ENCODE assay signal across 30 cellular contexts in genomic region chr9:106581973-106582372, GRCh38.
"Had no signal": no experiment of that assay in that cellular context is flagged by ENCODE, and none has a peak within 500 bp of the region (broad histone marks: within the 10 kb centered on the region; RNA-seq: fewer than 3 reads in every experiment).

No MANE protein-coding gene starts in this region.

- H3K4me3 ChIP-seq: ovary, psoas muscle, right lobe of liver, sigmoid colon, stomach, suprapubic skin, testis, tibial artery, transverse colon, upper lobe of right lung, uterus had no signal

- FAIRE-seq: small intestine had no signal

- H2AFZ ChIP-seq: parathyroid adenoma had no signal

- H3K79me2 ChIP-seq: parathyroid adenoma had no signal

- ATAC-seq: naive thymus-derived CD8-positive, alpha-beta T cell; natural killer cell treated with Interleukin-12 subunit alpha and Interleukin-12 subunit beta and Interleukin-15 and Interleukin-18, amount 100 ng/mL, for 72 hours; psoas muscle; right cardiac atrium; right lobe of liver; stimulated activated effector memory CD8-positive, alpha-beta T cell treated with anti-CD3 and anti-CD28 coated beads, Interleukin-12 subunit alpha, Interleukin-12 subunit beta, amount 100 ng/mL, for 72 hours; stimulated activated naive B cell treated with anti-CD40 and anti-IgM and Interleukin-4, amounts not matched to agents 10 μg/mL and 1 μg/mL and 100 μg/mL, for 72 hours; upper lobe of right lung had no signal

- H3K27me3 ChIP-seq: ovary, right lobe of liver, sigmoid colon, stomach, suprapubic skin, testis, tibial artery, transverse colon, upper lobe of right lung, uterus had no signal

- H3K9me3 Mint-ChIP-seq: type B pancreatic cell had no signal

- H3K36me3 Mint-ChIP-seq: natural killer cell treated with Interleukin-12 subunit alpha and Interleukin-12 subunit beta and Interleukin-15 and Interleukin-18, amount 100 ng/mL, for 72 hours; stimulated activated effector memory CD8-positive, alpha-beta T cell treated with anti-CD3 and anti-CD28 coated beads, Interleukin-12 subunit alpha, Interleukin-12 subunit beta, amount 100 ng/mL, for 72 hours; stimulated activated naive B cell treated with anti-CD40 and anti-IgM and Interleukin-4, amounts not matched to agents 10 μg/mL and 1 μg/mL and 100 μg/mL, for 72 hours; type B pancreatic cell had no signal

- DNase-seq: naive B cell; naive thymus-derived CD8-positive, alpha-beta T cell; nephron progenitor cell; occipital lobe; ovary; posterior cingulate gyrus; psoas muscle; right cardiac atrium; right lobe of liver; sigmoid colon; small intestine; stimulated activated CD4-positive, alpha-beta T cell treated with anti-CD3 and anti-CD28 coated beads, Interleukin-15, amount 100 ng/mL, for 24 hours; stimulated activated CD4-positive, alpha-beta T cell treated with anti-CD3 and anti-CD28 coated beads, Interleukin-2, amount 100 ng/mL, for 24 hours; stimulated activated CD4-positive, alpha-beta T cell treated with anti-CD3 and anti-CD28 coated beads, Interleukin-2, amount 100 ng/mL, for 48 hours; stimulated activated CD4-positive, alpha-beta T cell treated with anti-CD3 and anti-CD28 coated beads, Interleukin-4, amount 100 ng/mL, for 24 hours; stimulated activated naive B cell treated with anti-CD40 and anti-IgM and Interleukin-4, amounts not matched to agents 10 μg/mL and 1 μg/mL and 100 μg/mL, for 72 hours; stimulated activated naive CD4-positive, alpha-beta T cell treated with Interleukin-2 at 50 U/mL for 16 hours; stomach; testis; tibial artery; transverse colon; upper lobe of right lung; uterus had no signal

- H3K27ac ChIP-seq: ovary, parathyroid adenoma, psoas muscle, right lobe of liver, sigmoid colon, stomach, suprapubic skin, testis, tibial artery, transverse colon, upper lobe of right lung, uterus had no signal

- H3K4me1 ChIP-seq: parathyroid adenoma, psoas muscle, right lobe of liver, stomach, testis, tibial artery, transverse colon, upper lobe of right lung, uterus had no signal

- H3K9me3 ChIP-seq: ovary, right lobe of liver, sigmoid colon, testis, transverse colon, upper lobe of right lung, uterus had no signal

- H3K4me3 Mint-ChIP-seq: naive B cell; naive thymus-derived CD8-positive, alpha-beta T cell; natural killer cell treated with Interleukin-12 subunit alpha and Interleukin-12 subunit beta and Interleukin-15 and Interleukin-18, amount 100 ng/mL, for 72 hours; nephron progenitor cell; stimulated activated effector memory CD8-positive, alpha-beta T cell treated with anti-CD3 and anti-CD28 coated beads, Interleukin-12 subunit alpha, Interleukin-12 subunit beta, amount 100 ng/mL, for 72 hours; stimulated activated naive B cell treated with anti-CD40 and anti-IgM and Interleukin-4, amounts not matched to agents 10 μg/mL and 1 μg/mL and 100 μg/mL, for 72 hours; stimulated activated naive CD8-positive, alpha-beta T cell treated with anti-CD3 and anti-CD28 coated beads, Interleukin-15, Interleukin-2, amounts not matched to agents 100 ng/mL and 50 ng/mL, for 24 hours; type B pancreatic cell had no signal

- H3K4me1 Mint-ChIP-seq: naive B cell; naive thymus-derived CD8-positive, alpha-beta T cell; stimulated activated effector memory CD8-positive, alpha-beta T cell treated with anti-CD3 and anti-CD28 coated beads, Interleukin-12 subunit alpha, Interleukin-12 subunit beta, amount 100 ng/mL, for 72 hours; stimulated activated naive B cell treated with anti-CD40 and anti-IgM and Interleukin-4, amounts not matched to agents 10 μg/mL and 1 μg/mL and 100 μg/mL, for 72 hours had no signal

- H3K27ac Mint-ChIP-seq: naive thymus-derived CD8-positive, alpha-beta T cell; natural killer cell treated with Interleukin-12 subunit alpha and Interleukin-12 subunit beta and Interleukin-15 and Interleukin-18, amount 100 ng/mL, for 72 hours; nephron progenitor cell; progenitor cell of endocrine pancreas; stimulated activated effector memory CD8-positive, alpha-beta T cell treated with anti-CD3 and anti-CD28 coated beads, Interleukin-12 subunit alpha, Interleukin-12 subunit beta, amount 100 ng/mL, for 72 hours; stimulated activated naive B cell treated with anti-CD40 and anti-IgM and Interleukin-4, amounts not matched to agents 10 μg/mL and 1 μg/mL and 100 μg/mL, for 72 hours; stimulated activated naive CD8-positive, alpha-beta T cell treated with anti-CD3 and anti-CD28 coated beads, Interleukin-15, Interleukin-2, amounts not matched to agents 100 ng/mL and 50 ng/mL, for 24 hours; type B pancreatic cell had no signal

- H3K36me3 ChIP-seq: ovary, right lobe of liver, sigmoid colon, stomach, suprapubic skin, tibial artery, transverse colon, upper lobe of right lung, uterus had no signal

- H3K27me3 Mint-ChIP-seq: naive thymus-derived CD8-positive, alpha-beta T cell; natural killer cell treated with Interleukin-12 subunit alpha and Interleukin-12 subunit beta and Interleukin-15 and Interleukin-18, amount 100 ng/mL, for 72 hours; progenitor cell of endocrine pancreas; stimulated activated naive B cell treated with anti-CD40 and anti-IgM and Interleukin-4, amounts not matched to agents 10 μg/mL and 1 μg/mL and 100 μg/mL, for 72 hours; stimulated activated naive CD8-positive, alpha-beta T cell treated with anti-CD3 and anti-CD28 coated beads, Interleukin-15, Interleukin-2, amounts not matched to agents 100 ng/mL and 50 ng/mL, for 24 hours; type B pancreatic cell had no signal

- H3K9ac ChIP-seq: parathyroid adenoma had no signal
